ENCODE assay signal across 10 cellular contexts in the genomic region with DNA sequence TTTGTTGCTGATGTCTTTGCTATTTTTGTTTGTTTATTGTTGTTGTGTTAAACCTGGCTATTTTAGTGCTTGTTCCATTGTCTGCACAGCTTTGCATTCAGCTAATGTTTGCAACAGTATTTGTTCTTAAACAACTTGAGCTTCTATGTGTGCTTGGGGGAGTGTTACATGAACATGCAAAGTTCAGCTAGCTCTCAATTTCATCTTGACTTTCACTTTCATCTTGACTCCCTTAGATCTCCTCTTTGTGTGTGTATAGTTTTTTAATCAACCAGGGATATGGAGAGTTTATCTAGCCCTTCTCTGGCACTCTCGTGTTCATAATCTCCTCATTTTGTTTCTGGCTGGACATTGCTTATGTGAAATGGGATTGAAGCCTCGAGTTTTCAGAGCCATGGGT.
A peak's percentile ranks its signal among the peaks of the same experiment; 100 is the strongest.
DNase-seq lines count a peak whose midpoint lies in the region; ATAC-seq and TF ChIP-seq lines count a peak whose summit lies in the region.
"Had no signal": no experiment of that assay in that cellular context is flagged by ENCODE, and none has a peak within 500 bp of the region (broad histone marks: within the 10 kb centered on the region; RNA-seq: fewer than 3 reads in every experiment).

No MANE protein-coding gene starts in this region.

- H3K9ac ChIP-seq in Karpas-422 (ENCODE audit: low read length) = no peak overlapping the region

- H3K27ac ChIP-seq in hepatocyte = no peak overlapping the region
- H3K27ac ChIP-seq in Karpas-422 (ENCODE audit: low read length) = no peak overlapping the region

- H2AFZ ChIP-seq in hepatocyte (no peak overlapping the region), Karpas-422 (ENCODE audit: low read length) (no peak overlapping the region)

- no peak overlapping the region for H3K4me3 ChIP-seq in hepatocyte
- no peak overlapping the region for H3K4me3 ChIP-seq in Karpas-422 (ENCODE audit: low read length)

- no peaks in the 10 kb centered on the region for H3K27me3 ChIP-seq in hepatocyte
- H3K27me3 ChIP-seq in Karpas-422 (ENCODE audit: low read length) = no peaks in the 10 kb centered on the region

- H3K36me3 ChIP-seq in hepatocyte (replicated peaks; ENCODE audit: insufficient read depth, low read depth) (no peaks in the 10 kb centered on the region), Karpas-422 (ENCODE audit: insufficient read depth, low read length) (no peaks in the 10 kb centered on the region)

- H3K4me1 ChIP-seq in hepatocyte (ENCODE audit: insufficient read depth) (peaks cover 4% of the 10 kb centered on the region), Karpas-422 (ENCODE audit: low read length) (no peaks in the 10 kb centered on the region)

- no peak for TF ChIP-seq POLR2A in GM18505 (IDR thresholded peaks at IDR 0.05; ENCODE audit: borderline replicate concordance, extremely low read depth, insufficient read depth, insufficient read length)

- no peak for TF ChIP-seq CTCF in hepatocyte (IDR thresholded peaks at IDR 0.05; ENCODE audit: poor library complexity)

- H3K79me2 ChIP-seq in hepatocyte (no peaks in the 10 kb centered on the region), Karpas-422 (ENCODE audit: low read length) (no peaks in the 10 kb centered on the region)

- ATAC-seq in GM18505 (IDR thresholded peaks at IDR 0.05; ENCODE audit: unreplicated experiment) (peak; percentile 99), GM21526 (IDR thresholded peaks at IDR 0.05; ENCODE audit: low FRiP score, unreplicated experiment) (peak; percentile 98), HG03442 (IDR thresholded peaks at IDR 0.05; ENCODE audit: unreplicated experiment) (peak; percentile 99)

- WGBS in hepatocyte (ENCODE audit: low lambda C conversion rate, missing lambda C conversion rate) = 49% methylated on average over 2 of the region's 2 CpGs

- peak overlapping the region; percentile 34 for H3K4me2 ChIP-seq in hepatocyte
- H3K4me2 ChIP-seq in Karpas-422 (ENCODE audit: low read depth, low read length, poor library complexity, severe bottlenecking) = no peak overlapping the region

- H4K20me1 ChIP-seq in hepatocyte (ENCODE audit: insufficient read depth, poor library complexity, severe bottlenecking) (no peaks in the 10 kb centered on the region), Karpas-422 (ENCODE audit: insufficient read depth, low read depth, low read length) (no peaks in the 10 kb centered on the region)

- H3K9me2 ChIP-seq in hepatocyte (replicated peaks; ENCODE audit: insufficient read depth) = no peaks in the 10 kb centered on the region
- H3K9me2 ChIP-seq in Karpas-422 (replicated peaks; ENCODE audit: insufficient read depth, low read length) = no peaks in the 10 kb centered on the region; the same call in 1 of the 2 replicates

- no peak for DNase-seq in hepatocyte (ENCODE audit: low spot score)
- no peak for DNase-seq in GOT3 (lab: John Stamatoyannopoulos, UW)
- no peak for DNase-seq in NCI-H146 (lab: John Stamatoyannopoulos, UW)
- DNase-seq in Karpas-422 = no peak
- no peak for DNase-seq in stimulated activated naive CD4-positive, alpha-beta T cell (lab: John Stamatoyannopoulos, UW)
- DNase-seq: NCI-H510A, nephron progenitor cell had no signal

- H3K9me3 ChIP-seq in hepatocyte (ENCODE audit: low read depth) (no peaks in the 10 kb centered on the region), Karpas-422 (ENCODE audit: low read length) (no peaks in the 10 kb centered on the region)
